ENCODE assay signal across 9 cellular contexts in genomic region chr19:10390652-10391286, GRCh38. TPM values are rescaled to one million over a fixed set of nuclear protein-coding genes. Genes with fewer than 3 reads are reported as not detected.
DNase-seq lines count a peak whose midpoint lies in the region; ATAC-seq, FAIRE-seq and TF ChIP-seq lines count a peak whose summit lies in the region.
"Had no signal": no experiment of that assay in that cellular context is flagged by ENCODE, and none has a peak within 500 bp of the region (broad histone marks: within the 10 kb centered on the region; RNA-seq: fewer than 3 reads in every experiment).

No MANE protein-coding gene starts in this region.

- no peak for FAIRE-seq in astrocyte (lab: Jason Lieb, UNC)

- H3K79me2 ChIP-seq in astrocyte (ENCODE audit: insufficient read depth, low read length), result no peaks in the 10 kb centered on the region
- H3K79me2 ChIP-seq in hepatocyte, result no peaks in the 10 kb centered on the region

- 60% methylated on average over 9 of the region's 9 CpGs for WGBS in hepatocyte (ENCODE audit: low lambda C conversion rate, missing lambda C conversion rate)

- H3K4me3 Mint-ChIP-seq in T-helper 17 cell (no peak overlapping the region), astrocyte (ENCODE audit: unreplicated experiment) (no peak overlapping the region)

- H3K4me1 ChIP-seq in astrocyte (ENCODE audit: insufficient read depth, low read length) (no peaks in the 10 kb centered on the region), hepatocyte (ENCODE audit: insufficient read depth) (no peaks in the 10 kb centered on the region)

- peaks cover 10% of the 10 kb centered on the region for H3K4me1 Mint-ChIP-seq in T-helper 17 cell
- H3K4me1 Mint-ChIP-seq in astrocyte (ENCODE audit: low read depth, unreplicated experiment), result no peaks in the 10 kb centered on the region

- no peaks in the 10 kb centered on the region for H3K27me3 Mint-ChIP-seq in T-helper 17 cell
- no peaks in the 10 kb centered on the region for H3K27me3 Mint-ChIP-seq in astrocyte (ENCODE audit: low read depth, unreplicated experiment)

- H3K4me3 ChIP-seq in astrocyte (ENCODE audit: insufficient read depth, low read depth, low read length) (no peak overlapping the region), hepatocyte (no peak overlapping the region)

- peak overlapping the region; percentile 77 for H3K27ac Mint-ChIP-seq in T-helper 17 cell
- no peak overlapping the region for H3K27ac Mint-ChIP-seq in astrocyte (ENCODE audit: unreplicated experiment)

- ATAC-seq in T-helper 17 cell (peak; percentile 51), GM21360 (IDR thresholded peaks at IDR 0.05; ENCODE audit: unreplicated experiment) (no peak), GM21717 (IDR thresholded peaks at IDR 0.05; ENCODE audit: unreplicated experiment) (no peak)

- H3K9me3 ChIP-seq in T-helper 17 cell (ENCODE audit: control insufficient read depth, low read length, poor library complexity, severe bottlenecking) (no peaks in the 10 kb centered on the region), astrocyte (ENCODE audit: insufficient read depth, low read depth, low read length) (no peaks in the 10 kb centered on the region), hepatocyte (ENCODE audit: low read depth) (no peaks in the 10 kb centered on the region)

- H3K27ac ChIP-seq in astrocyte (ENCODE audit: low read depth, low read length) (no peak overlapping the region), hepatocyte (no peak overlapping the region)
- H3K27ac ChIP-seq: epithelial cell of prostate had no signal

- H2AFZ ChIP-seq in astrocyte (ENCODE audit: low read depth, low read length) (no peak overlapping the region), hepatocyte (no peak overlapping the region)

- H3K36me3 ChIP-seq in astrocyte (ENCODE audit: insufficient read depth, low read length) (peaks cover 22% of the 10 kb centered on the region), hepatocyte (replicated peaks; ENCODE audit: insufficient read depth, low read depth) (no peaks in the 10 kb centered on the region)

- DNase-seq in MV-4-11 (lab: John Stamatoyannopoulos, UW) (peak; percentile 47), T-helper 17 cell (peak; percentile 45 to 49 (median 45)), astrocyte (ENCODE audit: low read depth) (peak; percentile 36), hepatocyte (ENCODE audit: low spot score) (peak; percentile 82)
- DNase-seq in stimulated activated CD4-positive, alpha-beta T cell treated with anti-CD3 and anti-CD28 coated beads, Interleukin-12 subunit alpha, Interleukin-12 subunit beta, amount 100 ng/mL, for 48 hours (ENCODE audit: low read depth in 2 of 3, low spot score in 1 of 3), result peak; percentile 44 to 66 (median 54)

- H4K20me1 ChIP-seq in astrocyte (ENCODE audit: insufficient read depth, low read length) (peaks cover 37% of the 10 kb centered on the region), hepatocyte (ENCODE audit: insufficient read depth, poor library complexity, severe bottlenecking) (no peaks in the 10 kb centered on the region)

- H3K9me2 ChIP-seq in hepatocyte (replicated peaks; ENCODE audit: insufficient read depth), result no peaks in the 10 kb centered on the region

- TF ChIP-seq CTCF in GM12801 (IDR thresholded peaks at IDR 0.05; ENCODE audit: extremely low read depth, insufficient read length) (peak; percentile 76), astrocyte (IDR thresholded peaks at IDR 0.05; ENCODE audit: insufficient read depth, low read depth, low read length) (peak; percentile 69), hepatocyte (IDR thresholded peaks at IDR 0.05; ENCODE audit: poor library complexity) (peak; percentile 73)

- no peaks in the 10 kb centered on the region for H3K27me3 ChIP-seq in astrocyte (ENCODE audit: insufficient read depth, low read length)
- H3K27me3 ChIP-seq in hepatocyte, result no peaks in the 10 kb centered on the region

- H3K9me3 Mint-ChIP-seq in astrocyte (ENCODE audit: unreplicated experiment), result no peaks in the 10 kb centered on the region

- H3K36me3 Mint-ChIP-seq in T-helper 17 cell (ENCODE audit: low read depth), result no peaks in the 10 kb centered on the region
- peaks cover 16% of the 10 kb centered on the region for H3K36me3 Mint-ChIP-seq in astrocyte (ENCODE audit: low read depth, unreplicated experiment)

- H3K9ac ChIP-seq in astrocyte (ENCODE audit: low read length), result no peak overlapping the region

- H3K4me2 ChIP-seq in astrocyte (ENCODE audit: low read length), result no peak overlapping the region
- no peak overlapping the region for H3K4me2 ChIP-seq in hepatocyte

RNA-seq across cellular contexts. Expression of gene TYK2, which starts 10.4 kb away (rescaled TPM):
- total RNA-seq in T-helper 17 cell, result 100 to 1,000 TPM; 241 to 267 TPM
- total RNA-seq in astrocyte, result 76.5 and 82.7 TPM in 2 replicates
- 52.4 and 63.6 TPM in 2 replicates for total RNA-seq in hepatocyte
- polyA plus RNA-seq in hepatocyte, result 94.3 and 108 TPM in 2 replicates

RNA-seq across cellular contexts. Expression of gene CDC37, which starts 12.6 kb away (rescaled TPM):
- total RNA-seq in T-helper 17 cell (100 to 1,000 TPM; 198 to 207 TPM), astrocyte (240 TPM in 2 replicates), hepatocyte (124 and 144 TPM in 2 replicates)
- 196 and 224 TPM in 2 replicates for polyA plus RNA-seq in hepatocyte

RNA-seq across cellular contexts. Expression of gene PDE4A, which starts 29.6 kb away (rescaled TPM):
- total RNA-seq in T-helper 17 cell (1 to 10 TPM; 5.7 to 9.5 TPM), astrocyte (3.2 and 3.8 TPM in 2 replicates), hepatocyte (1.3 and 2.8 TPM in 2 replicates)
- polyA plus RNA-seq in hepatocyte, result 4.3 and 5.8 TPM in 2 replicates

RNA-seq across cellular contexts. Expression of gene ICAM3, which starts 51.3 kb away (rescaled TPM):
- total RNA-seq in T-helper 17 cell (100 to 1,000 TPM; 227 to 251 TPM), astrocyte (10.9 and 12.4 TPM in 2 replicates), hepatocyte (5.2 and 5.3 TPM in 2 replicates)
- polyA plus RNA-seq in hepatocyte, result 11.7 and 16.8 TPM in 2 replicates

RNA-seq across cellular contexts. Expression of gene RAVER1, which starts 57.4 kb away (rescaled TPM):
- 10 to 100 TPM; 40.2 to 49.8 TPM for total RNA-seq in T-helper 17 cell
- 27.5 and 29.6 TPM in 2 replicates for total RNA-seq in astrocyte
- total RNA-seq in hepatocyte, result 11.7 and 16.4 TPM in 2 replicates
- 35.5 and 42.0 TPM in 2 replicates for polyA plus RNA-seq in hepatocyte
